In genomic region chr10:100204370-100204769, GRCh38 we compare ENCODE assay signal across 22 cellular contexts. TPM values are rescaled to one million over a fixed set of nuclear protein-coding genes. Genes with fewer than 3 reads are reported as not detected.
A peak's percentile ranks its signal among the peaks of the same experiment; 100 is the strongest.
DNase-seq lines count a peak whose midpoint lies in the region; ATAC-seq, FAIRE-seq and TF ChIP-seq lines count a peak whose summit lies in the region.
"Had no signal": no experiment of that assay in that cellular context is flagged by ENCODE, and none has a peak within 500 bp of the region (broad histone marks: within the 10 kb centered on the region; RNA-seq: fewer than 3 reads in every experiment).

No MANE protein-coding gene starts in this region.

- TF ChIP-seq RAD21 in SK-N-SH (IDR thresholded peaks at IDR 0.05; ENCODE audit: low read length), result no peak

- ATAC-seq in HG02642 (IDR thresholded peaks at IDR 0.05; ENCODE audit: poor library complexity, unreplicated experiment), result no peak
- ATAC-seq in left colon, result no peak
- ATAC-seq in HG03521 (IDR thresholded peaks at IDR 0.05; ENCODE audit: unreplicated experiment), result no peak

- H3K4me1 ChIP-seq in SK-N-SH (ENCODE audit: control insufficient read depth in 1 of 2, insufficient read depth in 2 of 2, low read depth in 1 of 2, low read length in 1 of 2), result no peaks in the 10 kb centered on the region; a peak in 1 of 4 replicates
- H3K4me1 ChIP-seq: BLaER1 had no signal

- no peak overlapping the region for H3K9ac ChIP-seq in SK-N-SH
- H3K9ac ChIP-seq: BLaER1 had no signal

- TF ChIP-seq CTCF in D721Med (IDR thresholded peaks at IDR 0.05; ENCODE audit: insufficient read depth, missing control alignments) (no peak), SK-N-SH (IDR thresholded peaks at IDR 0.05) (no peak)

- TF ChIP-seq EP300 in SK-N-SH (IDR thresholded peaks at IDR 0.05; ENCODE audit: borderline replicate concordance in 1 of 2, low read depth in 1 of 2, low read length in 1 of 2), result no peak

- DNase-seq in D721Med (ENCODE audit: insufficient read length, low spot score) (no peak), NCI-H2171 (lab: John Stamatoyannopoulos, UW) (peak; percentile 10), SK-N-SH (peak; percentile 5), NCI-H1436 treated with DMSO at 0.1 percent for 48 hours (lab: John Stamatoyannopoulos, UW) (no peak), left colon (no peak)
- DNase-seq in central memory CD4-positive, alpha-beta T cell, result peak; percentile 40
- DNase-seq: Calu3; CD8-positive, alpha-beta memory T cell; DMS79; GOT3; HCEC 1CT; NCI-H1105; NCI-H1694; NCI-H2081; NCI-H446; NCI-H69; SHP77 treated with DMSO at 0.1 percent for 48 hours; T-cell had no signal

- CTCF ChIA-PET in SK-N-SH (lab: Yijun Ruan, JAX), result interaction anchor here (0.6 to 1.4 kb wide), 6 partner anchors 10 to 359 kb away, joined by 3 to 4 read pairs (median 3); partner anchors contain the start of gene DNMBP

- no peak overlapping the region; a peak in 1 of 4 replicates for H3K27ac ChIP-seq in SK-N-SH (ENCODE audit: low read depth in 2 of 2, low read length in 1 of 2)
- H3K27ac ChIP-seq: BLaER1, RWPE1 had no signal

- FAIRE-seq in D721Med (lab: Jason Lieb, UNC), result peak; percentile 91

- no peaks in the 10 kb centered on the region for H3K27me3 ChIP-seq in SK-N-SH (ENCODE audit: insufficient read depth)
- H3K27me3 ChIP-seq: BLaER1 had no signal

- H2AFZ ChIP-seq in SK-N-SH (ENCODE audit: low read depth), result no peak overlapping the region; the same call in 1 of the 2 replicates

- H4K20me1 ChIP-seq in SK-N-SH (ENCODE audit: insufficient read depth), result no peaks in the 10 kb centered on the region
- H4K20me1 ChIP-seq: BLaER1 had no signal

- H3K4me3 ChIP-seq in SK-N-SH (ENCODE audit: low read depth in 2 of 2, low read length in 1 of 2), result no peak overlapping the region
- H3K4me3 ChIP-seq: BLaER1 had no signal

- no peak overlapping the region for H3K4me2 ChIP-seq in SK-N-SH
- H3K4me2 ChIP-seq: BLaER1 had no signal

- no peaks in the 10 kb centered on the region for H3K9me3 ChIP-seq in SK-N-SH
- H3K9me3 ChIP-seq: BLaER1 had no signal

- no peaks in the 10 kb centered on the region for H3K79me2 ChIP-seq in SK-N-SH (ENCODE audit: insufficient read depth)

- POLR2A ChIA-PET in SK-N-SH (lab: Yijun Ruan, JAX), result no interaction called here

- intact Hi-C loops in left colon (cut with DNase I, micrococcal nuclease), result no loop called here

- WGBS in SK-N-SH (ENCODE audit: low lambda C conversion rate), result 91% methylated on average over 2 of the region's 2 CpGs

- peaks cover 3% of the 10 kb centered on the region for H3F3A ChIP-seq in SK-N-SH (replicated peaks; ENCODE audit: insufficient read depth)

- no peaks in the 10 kb centered on the region for H3K9me2 ChIP-seq in SK-N-SH

- peaks cover 59 to 67% of the 10 kb centered on the region in 2 experiments for H3K36me3 ChIP-seq in SK-N-SH (replicated peaks in 1 of 2; ENCODE audit: control insufficient read depth in 1 of 2, insufficient read depth in 2 of 2, low read length in 1 of 2)

TF ChIP-seq in SK-N-SH, 30 proteins besides CTCF, POLR2A, EP300 and RAD21:
- TF ChIP-seq TCF12 (IDR thresholded peaks at IDR 0.05) (no peak), SMC3 (IDR thresholded peaks at IDR 0.05; ENCODE audit: low read depth, low read length) (no peak), GABPA (IDR thresholded peaks at IDR 0.05; ENCODE audit: low read depth) (no peak), MEF2A (IDR thresholded peaks at IDR 0.05; ENCODE audit: borderline replicate concordance, low read depth) (no peak), GATA2 (CRISPR knock-in tag; IDR thresholded peaks at IDR 0.05) (no peak), IRF3 (IDR thresholded peaks at IDR 0.05; ENCODE audit: low read depth, low read length) (no peak), RFX5 (IDR thresholded peaks at IDR 0.05; ENCODE audit: low read length) (no peak), TEAD4 (IDR thresholded peaks at IDR 0.05; ENCODE audit: borderline replicate concordance, insufficient read depth) (no peak), USF1 (IDR thresholded peaks at IDR 0.05; ENCODE audit: borderline replicate concordance, low read depth) (no peak), RCOR1 (IDR thresholded peaks at IDR 0.05; ENCODE audit: low read length) (no peak), SIN3A (IDR thresholded peaks at IDR 0.05; ENCODE audit: borderline replicate concordance, low read depth, low read length) (no peak), RXRA (IDR thresholded peaks at IDR 0.05; ENCODE audit: borderline replicate concordance, low read depth) (no peak), POLR2AphosphoS5 (IDR thresholded peaks at IDR 0.05; ENCODE audit: low read depth, low read length) (no peak), JUND (IDR thresholded peaks at IDR 0.05) (no peak), NRF1 (IDR thresholded peaks at IDR 0.05; ENCODE audit: low read depth, low read length) (no peak), MAX (IDR thresholded peaks at IDR 0.05; ENCODE audit: low read depth) (no peak), USF2 (IDR thresholded peaks at IDR 0.05; ENCODE audit: borderline replicate concordance, low read depth, low read length) (no peak), PBX3 (IDR thresholded peaks at IDR 0.05) (no peak)

RNA-seq across cellular contexts. Expression of gene ERLIN1, which starts 18.5 kb away (rescaled TPM):
- polyA plus RNA-seq in SK-N-SH (2012; rRNA removed), result 43.8 and 46.7 TPM in 2 replicates
- polyA plus RNA-seq in SK-N-SH (2012; cell fraction: cytosol; rRNA removed), result 47.6 and 51.8 TPM in 2 replicates
- 9.3 and 23.7 TPM in 2 replicates for polyA plus RNA-seq in SK-N-SH (2012; cell fraction: nucleus; rRNA removed)
- total RNA-seq in left colon, result 10 to 100 TPM; 44.3 to 55.9 TPM

RNA-seq across cellular contexts. Expression of gene CHUK, which starts 25.0 kb away (rescaled TPM):
- polyA plus RNA-seq in SK-N-SH (2012; rRNA removed), result 8.8 and 13.4 TPM in 2 replicates
- polyA plus RNA-seq in SK-N-SH (2012; cell fraction: cytosol; rRNA removed), result 15.1 and 16.8 TPM in 2 replicates
- polyA plus RNA-seq in SK-N-SH (2012; cell fraction: nucleus; rRNA removed), result 6.7 and 16.3 TPM in 2 replicates
- total RNA-seq in left colon, result 10 to 100 TPM; 21.8 to 22.5 TPM

Comparison
In these comparisons a context has a peak if more than half of its experiments do, and no peak if none do; other contexts are left out.
1. DNase-seq: peak in NCI-H2171 (single experiment), SK-N-SH (single experiment) and central memory CD4-positive, alpha-beta T cell (single experiment); none in D721Med (single experiment), NCI-H1436 treated with DMSO at 0.1 percent for 48 hours (single experiment) and left colon (0 of 2).